31 cellular contexts compared by ENCODE assay signal in the genomic region with DNA sequence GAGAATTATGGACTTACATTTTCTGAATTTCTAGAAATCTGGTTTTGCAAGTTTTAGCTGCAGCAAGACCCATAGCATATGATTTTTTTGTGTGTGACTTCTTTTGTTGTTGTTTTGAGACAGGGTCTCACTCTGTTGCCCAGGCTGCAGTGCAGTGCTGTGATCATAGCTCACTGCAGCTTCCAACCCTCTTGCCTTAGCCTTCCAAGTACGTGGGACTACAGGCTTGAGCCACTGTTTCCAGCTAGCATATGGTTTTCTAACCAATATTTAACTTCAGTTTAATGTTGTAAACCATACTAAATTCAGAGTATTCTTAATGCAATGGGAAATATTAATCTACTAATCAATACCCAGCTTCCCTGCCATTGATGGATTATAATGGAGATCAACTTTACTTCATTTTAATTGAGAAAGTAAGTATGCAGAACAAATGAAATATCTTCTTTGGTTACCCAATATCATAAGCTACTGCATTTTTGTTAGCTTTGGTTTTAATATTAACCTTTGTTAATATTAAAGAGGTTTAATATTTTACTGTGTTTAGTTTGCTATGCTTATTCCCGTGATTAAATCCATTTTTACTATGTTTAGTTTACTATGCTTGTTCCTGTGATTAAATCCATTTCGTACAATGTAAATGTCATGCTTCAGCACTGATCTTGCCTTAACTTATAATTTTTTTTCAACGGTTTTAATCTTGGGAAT.
"Had no signal": no experiment of that assay in that cellular context is flagged by ENCODE, and none has a peak within 500 bp of the region (broad histone marks: within the 10 kb centered on the region; RNA-seq: fewer than 3 reads in every experiment).

No MANE protein-coding gene starts in this region.

- H3K9me3 Mint-ChIP-seq: activated CD4-positive, alpha-beta T cell treated with anti-CD3 and anti-CD28 coated beads, Interleukin-2, amount 10 ng/mL, durations not matched to agents 7 days and 5 days had no signal

- H2AFZ ChIP-seq: PC-9 had no signal

- H3K27me3 ChIP-seq: brain microvascular endothelial cell had no signal

- H3K27ac Mint-ChIP-seq: activated CD4-positive, alpha-beta T cell treated with anti-CD3 and anti-CD28 coated beads for 36 hours; activated CD4-positive, alpha-beta T cell treated with anti-CD3 and anti-CD28 coated beads, Interleukin-2, amount 10 ng/mL, durations not matched to agents 7 days and 5 days; activated CD8-positive, alpha-beta T cell treated with anti-CD3 and anti-CD28 coated beads, Interleukin-2, amount 10 ng/mL, durations not matched to agents 7 days and 5 days; activated naive CD4-positive, alpha-beta T cell treated with anti-CD3 and anti-CD28 coated beads, Interleukin-2, amount 10 ng/mL, durations not matched to agents 7 days and 5 days; activated naive CD8-positive, alpha-beta T cell; activated naive CD8-positive, alpha-beta T cell treated with anti-CD3 and anti-CD28 coated beads, Interleukin-2, amount 50 U/mL, for 24 hours had no signal

- H3K9ac ChIP-seq: KMS-11 had no signal

- H3K4me1 Mint-ChIP-seq: activated CD4-positive, alpha-beta T cell treated with anti-CD3 and anti-CD28 coated beads for 36 hours; activated CD4-positive, alpha-beta T cell treated with anti-CD3 and anti-CD28 coated beads, Interleukin-2, amount 10 ng/mL, durations not matched to agents 7 days and 5 days; activated naive CD4-positive, alpha-beta T cell treated with anti-CD3 and anti-CD28 coated beads, Interleukin-2, amount 10 ng/mL, durations not matched to agents 7 days and 5 days; activated naive CD8-positive, alpha-beta T cell treated with anti-CD3 and anti-CD28 coated beads, Interleukin-2, amount 50 U/mL, for 24 hours had no signal

- DNase-seq: activated CD4-positive, alpha-beta T cell treated with anti-CD3 and anti-CD28 coated beads for 36 hours; activated CD4-positive, alpha-beta T cell treated with anti-CD3 and anti-CD28 coated beads, Interleukin-2, amount 10 ng/mL, durations not matched to agents 7 days and 5 days; activated CD4-positive, alpha-beta T cell treated with anti-CD3 and anti-CD28 coated beads, Interleukin-2, amount 50 U/mL, for 48 hours; activated CD8-positive, alpha-beta T cell treated with anti-CD3 and anti-CD28 coated beads, Interleukin-2, amount 10 ng/mL, durations not matched to agents 7 days and 5 days; activated effector memory CD4-positive, alpha-beta T cell treated with Interleukin-2 at 50 U/mL for 16 hours; activated naive CD4-positive, alpha-beta T cell treated with anti-CD3 and anti-CD28 coated beads, Interleukin-2, amount 10 ng/mL, durations not matched to agents 7 days and 5 days; activated naive CD8-positive, alpha-beta T cell treated with anti-CD3 and anti-CD28 coated beads, Interleukin-2, amount 50 U/mL, for 24 hours; activated T-cell treated with anti-CD3 and anti-CD28 coated beads for 4 hours; activated T-cell treated with anti-CD3 and anti-CD28 coated beads, Interleukin-2, amount 50 U/mL, for 48 hours; anterior cingulate cortex; brain microvascular endothelial cell; central memory CD4-positive, alpha-beta T cell; NCI-H1105; NCI-H1417 treated with DMSO at 0.1 percent for 48 hours; NCI-H1930; NCI-H2081 treated with DMSO at 0.1 percent for 48 hours; NCI-H226; NCI-H446 treated with DMSO at 0.1 percent for 48 hours; NCI-H524; NK-92 treated with Interleukin-12 subunit alpha and Interleukin-12 subunit beta, amount 100 ng/mL, for 24 hours; PC-9; SIG-M5; SW 1271; T-helper 1 cell; T-helper 2 cell; T-helper 9 cell; WERI-Rb-1 had no signal

- H3K27me3 Mint-ChIP-seq: activated CD4-positive, alpha-beta T cell treated with anti-CD3 and anti-CD28 coated beads for 36 hours; activated CD4-positive, alpha-beta T cell treated with anti-CD3 and anti-CD28 coated beads, Interleukin-2, amount 10 ng/mL, durations not matched to agents 7 days and 5 days; activated naive CD4-positive, alpha-beta T cell treated with anti-CD3 and anti-CD28 coated beads, Interleukin-2, amount 10 ng/mL, durations not matched to agents 7 days and 5 days; activated naive CD8-positive, alpha-beta T cell; activated naive CD8-positive, alpha-beta T cell treated with anti-CD3 and anti-CD28 coated beads, Interleukin-2, amount 50 U/mL, for 24 hours had no signal

- H3K4me3 ChIP-seq: PC-9 had no signal

- H3K4me2 ChIP-seq: KMS-11, PC-9 had no signal

- H3K36me3 Mint-ChIP-seq: activated naive CD4-positive, alpha-beta T cell treated with anti-CD3 and anti-CD28 coated beads, Interleukin-2, amount 10 ng/mL, durations not matched to agents 7 days and 5 days; activated naive CD8-positive, alpha-beta T cell had no signal

- H3K27ac ChIP-seq: brain microvascular endothelial cell, KMS-11, PC-9, RWPE1, WERI-Rb-1 had no signal

- ATAC-seq: activated CD4-positive, alpha-beta T cell treated with anti-CD3 and anti-CD28 coated beads for 36 hours; activated CD8-positive, alpha-beta T cell treated with anti-CD3 and anti-CD28 coated beads, Interleukin-2, amount 10 ng/mL, durations not matched to agents 7 days and 5 days; activated naive CD8-positive, alpha-beta T cell treated with anti-CD3 and anti-CD28 coated beads, Interleukin-2, amount 50 U/mL, for 24 hours; Right ventricle myocardium inferior had no signal

- H3K4me3 Mint-ChIP-seq: activated CD4-positive, alpha-beta T cell treated with anti-CD3 and anti-CD28 coated beads for 36 hours; activated CD4-positive, alpha-beta T cell treated with anti-CD3 and anti-CD28 coated beads, Interleukin-2, amount 10 ng/mL, durations not matched to agents 7 days and 5 days; activated CD8-positive, alpha-beta T cell treated with anti-CD3 and anti-CD28 coated beads, Interleukin-2, amount 10 ng/mL, durations not matched to agents 7 days and 5 days; activated naive CD4-positive, alpha-beta T cell treated with anti-CD3 and anti-CD28 coated beads, Interleukin-2, amount 10 ng/mL, durations not matched to agents 7 days and 5 days; activated naive CD8-positive, alpha-beta T cell; activated naive CD8-positive, alpha-beta T cell treated with anti-CD3 and anti-CD28 coated beads, Interleukin-2, amount 50 U/mL, for 24 hours had no signal

- H3K36me3 ChIP-seq: brain microvascular endothelial cell, WERI-Rb-1 had no signal
